Comparison of ENCODE assay signal across 1 cellular context in the genomic region with DNA sequence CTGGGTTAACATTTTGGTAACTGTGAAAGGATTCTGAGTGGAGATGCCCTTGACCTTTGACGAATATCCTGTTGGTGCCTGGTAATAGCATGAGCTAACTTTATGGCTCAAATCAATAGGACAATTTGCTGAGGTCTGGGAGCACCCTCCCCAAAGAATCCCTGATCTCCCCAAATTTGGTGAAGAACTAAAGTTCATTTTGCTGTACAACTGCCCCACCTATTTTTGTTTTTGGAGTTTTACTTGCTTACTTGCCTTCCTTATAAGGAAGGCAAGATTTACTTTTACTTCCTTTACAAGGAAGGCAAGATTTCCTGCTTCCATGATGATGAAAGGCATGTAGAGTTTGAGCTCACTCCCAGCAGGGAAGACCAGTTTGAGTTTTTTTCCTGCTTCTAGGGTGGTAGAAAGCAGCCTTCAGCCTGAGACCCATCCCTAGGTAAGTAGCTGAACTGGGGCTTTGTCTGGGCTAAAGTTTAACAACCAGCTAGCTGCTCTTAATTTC.
TF ChIP-seq lines count a peak whose summit lies in the region.

No MANE protein-coding gene starts in this region.

TF ChIP-seq in HepG2, 621 proteins besides CTCF, POLR2A, EP300 and RAD21:
- no peak for TF ChIP-seq DMAP1 (CRISPR knock-in tag; IDR thresholded peaks at IDR 0.05)
- no peak for TF ChIP-seq ZNF235 (CRISPR knock-in tag; IDR thresholded peaks at IDR 0.05; ENCODE audit: borderline replicate concordance)
- no peak for TF ChIP-seq LBX2 (CRISPR knock-in tag; IDR thresholded peaks at IDR 0.05; ENCODE audit: borderline replicate concordance)
- TF ChIP-seq SYNCRIP (IDR thresholded peaks at IDR 0.05; ENCODE audit: insufficient read depth, low read depth, low read length) = no peak
- TF ChIP-seq ZFP41 (CRISPR knock-in tag; IDR thresholded peaks at IDR 0.05; ENCODE audit: borderline replicate concordance) = no peak
- no peak for TF ChIP-seq ZHX1 (CRISPR knock-in tag; IDR thresholded peaks at IDR 0.05; ENCODE audit: low read depth)
- TF ChIP-seq ZHX2 (IDR thresholded peaks at IDR 0.05; ENCODE audit: low read depth) = no peak
- TF ChIP-seq ZHX2 (CRISPR knock-in tag; IDR thresholded peaks at IDR 0.05; ENCODE audit: borderline replicate concordance) = no peak
- TF ChIP-seq, protein P1, sequence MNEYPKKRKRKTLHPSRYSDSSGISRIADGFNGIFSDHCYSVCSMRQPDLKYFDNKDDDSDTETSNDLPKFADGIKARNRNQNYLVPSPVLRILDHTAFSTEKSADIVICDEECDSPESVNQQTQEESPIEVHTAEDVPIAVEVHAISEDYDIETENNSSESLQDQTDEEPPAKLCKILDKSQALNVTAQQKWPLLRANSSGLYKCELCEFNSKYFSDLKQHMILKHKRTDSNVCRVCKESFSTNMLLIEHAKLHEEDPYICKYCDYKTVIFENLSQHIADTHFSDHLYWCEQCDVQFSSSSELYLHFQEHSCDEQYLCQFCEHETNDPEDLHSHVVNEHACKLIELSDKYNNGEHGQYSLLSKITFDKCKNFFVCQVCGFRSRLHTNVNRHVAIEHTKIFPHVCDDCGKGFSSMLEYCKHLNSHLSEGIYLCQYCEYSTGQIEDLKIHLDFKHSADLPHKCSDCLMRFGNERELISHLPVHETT (CRISPR knock-in tag; conservative IDR thresholded peaks at IDR 0.05) = no peak
- TF ChIP-seq ZNF530 (CRISPR knock-in tag; IDR thresholded peaks at IDR 0.05; ENCODE audit: low read depth) = no peak
- TF ChIP-seq HES4 (CRISPR knock-in tag; IDR thresholded peaks at IDR 0.05; ENCODE audit: borderline replicate concordance) = no peak
- TF ChIP-seq ZNF660 (CRISPR knock-in tag; IDR thresholded peaks at IDR 0.05; ENCODE audit: borderline replicate concordance, low read depth) = no peak
- TF ChIP-seq CCDC6 (CRISPR knock-in tag; IDR thresholded peaks at IDR 0.05) = no peak
- TF ChIP-seq ZSCAN9 (CRISPR knock-in tag; IDR thresholded peaks at IDR 0.05; ENCODE audit: borderline replicate concordance) = no peak
- no peak for TF ChIP-seq CREM (IDR thresholded peaks at IDR 0.05)
- TF ChIP-seq CREM (CRISPR knock-in tag; IDR thresholded peaks at IDR 0.05) = no peak
- no peak for TF ChIP-seq SNRNP70 (IDR thresholded peaks at IDR 0.05; ENCODE audit: low read depth, low read length)
- no peak for TF ChIP-seq ZNF18 (CRISPR knock-in tag; IDR thresholded peaks at IDR 0.05; ENCODE audit: insufficient replicate concordance)
- TF ChIP-seq, protein P2, sequence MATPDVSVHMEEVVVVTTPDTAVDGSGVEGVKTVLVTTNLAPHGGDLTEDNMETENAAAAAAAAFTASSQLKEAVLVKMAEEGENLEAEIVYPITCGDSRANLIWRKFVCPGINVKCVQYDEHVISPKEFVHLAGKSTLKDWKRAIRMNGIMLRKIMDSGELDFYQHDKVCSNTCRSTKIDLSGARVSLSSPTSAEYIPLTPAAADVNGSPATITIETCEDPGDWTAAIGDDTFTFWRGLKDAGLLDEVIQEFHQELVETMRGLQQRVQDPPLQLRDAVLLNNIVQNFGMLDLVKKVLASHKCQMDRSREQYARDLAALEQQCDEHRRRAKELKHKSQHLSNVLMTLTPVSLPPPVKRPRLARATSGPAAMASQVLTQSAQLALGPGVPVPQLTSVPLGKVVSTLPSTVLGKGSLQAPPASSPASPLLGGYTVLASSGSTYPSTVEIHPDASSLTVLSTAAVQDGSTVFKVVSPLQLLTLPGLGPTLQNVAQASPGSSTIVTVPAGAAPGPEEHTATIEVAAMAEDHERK (CRISPR knock-in tag; IDR thresholded peaks at IDR 0.05; ENCODE audit: low read depth) = no peak
